14 cellular contexts compared by ENCODE assay signal in genomic region chr1:69913967-69914366, GRCh38.
DNase-seq lines count a peak whose midpoint lies in the region; TF ChIP-seq lines count a peak whose summit lies in the region.
"Had no signal": no experiment of that assay in that cellular context is flagged by ENCODE, and none has a peak within 500 bp of the region (broad histone marks: within the 10 kb centered on the region; RNA-seq: fewer than 3 reads in every experiment).

No MANE protein-coding gene starts in this region.

- H3K36me3 ChIP-seq in fibroblast of lung (ENCODE audit: control insufficient read depth, insufficient read depth, low read length) = no peaks in the 10 kb centered on the region
- H3K36me3 ChIP-seq: Peyer's patch had no signal

- no peak overlapping the region for H3K9ac ChIP-seq in fibroblast of lung (ENCODE audit: insufficient read depth, low read length)

- no peaks in the 10 kb centered on the region for H4K20me1 ChIP-seq in fibroblast of lung (ENCODE audit: control insufficient read depth, extremely low read depth, insufficient read depth, low read length)

- no peak overlapping the region for H3K4me2 ChIP-seq in fibroblast of lung (ENCODE audit: extremely low read depth, insufficient read depth, low read length)

- no peak overlapping the region for H3K4me3 ChIP-seq in fibroblast of lung (replicated peaks in 1 of 4; ENCODE audit: control extremely low read depth in 1 of 4, insufficient read depth in 1 of 4, low read depth in 3 of 4, low read length in 4 of 4)
- H3K4me3 ChIP-seq in skeletal muscle cell (ENCODE audit: low read depth, low read length) = no peak overlapping the region
- H3K4me3 ChIP-seq: Peyer's patch had no signal

- H2AFZ ChIP-seq in fibroblast of lung (ENCODE audit: low read length) = no peak overlapping the region

- intact Hi-C loops in posterior cingulate gyrus (cut with DNase I) = no loop called here

- H3K27ac ChIP-seq in fibroblast of lung (ENCODE audit: insufficient read depth, low read length) = no peak overlapping the region
- H3K27ac ChIP-seq: Peyer's patch had no signal

- H3K27me3 ChIP-seq in fibroblast of lung (ENCODE audit: control insufficient read depth, insufficient read depth, low read length) = no peaks in the 10 kb centered on the region
- H3K27me3 ChIP-seq: Peyer's patch had no signal

- peaks cover 6% of the 10 kb centered on the region for H3K4me1 ChIP-seq in fibroblast of lung (ENCODE audit: control insufficient read depth, extremely low read depth, insufficient read depth, low read length)
- H3K4me1 ChIP-seq: Peyer's patch had no signal

- no peak for TF ChIP-seq CTCF in fibroblast of lung (conservative IDR thresholded peaks at IDR 0.05 in 1 of 2, IDR thresholded peaks at IDR 0.05 in 1 of 2; ENCODE audit: low read depth in 1 of 2, low read length in 2 of 2)

- H3K79me2 ChIP-seq in fibroblast of lung (ENCODE audit: control insufficient read depth, insufficient read depth, low read length) = no peaks in the 10 kb centered on the region

- no peaks in the 10 kb centered on the region for H3K9me3 ChIP-seq in fibroblast of lung (ENCODE audit: control insufficient read depth, insufficient read depth, low read depth, low read length)
- H3K9me3 ChIP-seq: Peyer's patch had no signal

- DNase-seq in EH (ENCODE audit: low read depth) (peak; percentile 82), RPMI7951 (ENCODE audit: low read depth) (peak; percentile 3), fibroblast of lung (ENCODE audit: low read depth in 2 of 2) (peak; percentile 77), skeletal muscle cell (ENCODE audit: low read depth) (peak; percentile 56), NCI-H1694 treated with DMSO at 0.1 percent for 48 hours (lab: John Stamatoyannopoulos, UW) (no peak), posterior cingulate gyrus (no peak), NCI-H146 treated with DMSO at 0.1 percent for 48 hours (lab: John Stamatoyannopoulos, UW; ENCODE audit: unreplicated experiment) (no peak)
- no peak for DNase-seq in stimulated activated CD4-positive, alpha-beta T cell treated with anti-CD3 and anti-CD28 coated beads, Interleukin-4, amount 100 ng/mL, for 1 hour
- DNase-seq: activated CD4-positive, alpha-beta T cell treated with anti-CD3 and anti-CD28 coated beads, Interleukin-2, amount 50 U/mL, for 48 hours; CD8-positive, alpha-beta memory T cell; NCI-H1417; NCI-H524; Peyer's patch; T-helper 2 cell had no signal

Comparison
In these comparisons a context has a peak if more than half of its experiments do, and no peak if none do; other contexts are left out.
1. DNase-seq: peak in EH (single experiment), RPMI7951 (single experiment), fibroblast of lung (2 of 2) and skeletal muscle cell (single experiment); none in NCI-H1694 treated with DMSO at 0.1 percent for 48 hours (single experiment), stimulated activated CD4-positive, alpha-beta T cell treated with anti-CD3 and anti-CD28 coated beads, Interleukin-4, amount 100 ng/mL, for 1 hour (single experiment), posterior cingulate gyrus (0 of 10) and NCI-H146 treated with DMSO at 0.1 percent for 48 hours (single experiment).